ENCODE assay signal across 14 cellular contexts in the genomic region with DNA sequence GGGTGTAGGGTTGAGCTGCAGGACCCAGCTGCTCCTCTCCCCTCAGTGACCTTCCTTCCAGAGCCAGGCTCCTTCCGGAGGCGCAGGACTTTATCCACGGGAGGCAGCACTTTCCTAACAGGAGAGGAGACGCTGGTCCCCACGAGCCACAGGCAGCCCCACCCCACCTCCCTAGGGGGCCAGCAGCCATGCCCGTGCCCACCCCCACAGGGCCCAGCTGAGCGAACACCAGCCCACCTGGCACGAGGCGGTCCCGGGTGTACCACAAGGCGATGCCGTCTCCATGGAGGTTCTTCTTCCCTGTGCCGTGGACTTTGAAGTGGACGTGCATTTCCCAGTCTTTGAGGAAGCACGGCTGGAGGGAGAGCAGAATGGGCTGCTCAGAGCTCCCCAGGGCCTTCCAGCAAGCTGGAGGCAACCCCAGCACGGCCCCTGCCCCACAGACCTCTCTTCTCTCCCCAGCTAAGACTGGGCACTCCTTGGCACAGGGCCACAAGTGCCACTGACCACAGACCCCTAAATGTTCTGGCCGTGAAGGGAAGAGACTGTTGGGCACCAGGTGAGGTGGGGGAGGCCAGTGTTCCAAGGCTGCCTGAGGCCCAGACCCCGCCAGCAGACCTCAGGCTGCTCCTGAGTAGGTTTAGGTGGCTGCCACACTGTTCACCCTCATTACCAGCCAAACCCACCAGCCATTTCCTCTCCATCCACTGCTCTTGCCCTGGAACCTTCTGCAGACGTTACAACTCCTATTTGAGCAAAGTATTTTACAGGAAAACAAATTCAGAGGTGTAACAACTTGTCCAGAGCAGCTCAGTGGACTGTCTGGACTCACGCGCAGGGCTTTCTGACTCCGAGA.
"Had no signal": no experiment of that assay in that cellular context is flagged by ENCODE, and none has a peak within 500 bp of the region (broad histone marks: within the 10 kb centered on the region; RNA-seq: fewer than 3 reads in every experiment).

No MANE protein-coding gene starts in this region.

- ATAC-seq: activated CD4-positive, alpha-beta T cell treated with anti-CD3 and anti-CD28 coated beads for 36 hours; foreskin keratinocyte; stimulated activated naive CD8-positive, alpha-beta T cell treated with anti-CD3 and anti-CD28 coated beads, Interleukin-15, Interleukin-2, amounts not matched to agents 100 U/mL and 50 U/mL, for 24 hours; T-cell had no signal

- H3K9me3 ChIP-seq: suprapubic skin had no signal

- H3K4me3 ChIP-seq: suprapubic skin had no signal

- H3K4me1 ChIP-seq: foreskin keratinocyte, suprapubic skin had no signal

- H3K9me3 Mint-ChIP-seq: activated naive CD8-positive, alpha-beta T cell treated with anti-CD3 and anti-CD28 coated beads for 36 hours; memory B cell; nephron; type B pancreatic cell had no signal

- H3K4me1 Mint-ChIP-seq: nephron had no signal

- H3K27me3 Mint-ChIP-seq: activated CD4-positive, alpha-beta T cell treated with anti-CD3 and anti-CD28 coated beads for 36 hours; activated naive CD8-positive, alpha-beta T cell treated with anti-CD3 and anti-CD28 coated beads for 36 hours; memory B cell; T-cell; type B pancreatic cell had no signal

- H3K27me3 ChIP-seq: foreskin keratinocyte, suprapubic skin had no signal

- DNase-seq: activated CD4-positive, alpha-beta T cell treated with anti-CD3 and anti-CD28 coated beads for 36 hours; activated effector memory CD4-positive, alpha-beta T cell treated with anti-CD3 and anti-CD28 coated beads, Interleukin-2, amount 50 U/mL, for 16 hours; activated naive CD8-positive, alpha-beta T cell treated with anti-CD3 and anti-CD28 coated beads for 36 hours; activated T-cell treated with anti-CD3 and anti-CD28 coated beads, Interleukin-2, amount 50 U/mL, for 1 hour; anterior cingulate cortex; foreskin keratinocyte; stimulated activated CD4-positive, alpha-beta T cell treated with anti-CD3 and anti-CD28 coated beads, Interleukin-2, amount 100 ng/mL, for 48 hours; stimulated activated naive CD8-positive, alpha-beta T cell treated with anti-CD3 and anti-CD28 coated beads, Interleukin-15, Interleukin-2, amounts not matched to agents 100 U/mL and 50 U/mL, for 24 hours; T-cell; T1000 had no signal

- H3K4me3 Mint-ChIP-seq: activated CD4-positive, alpha-beta T cell treated with anti-CD3 and anti-CD28 coated beads for 36 hours; activated naive CD8-positive, alpha-beta T cell treated with anti-CD3 and anti-CD28 coated beads for 36 hours; memory B cell; nephron; T-cell; type B pancreatic cell had no signal

- H3K27ac ChIP-seq: foreskin keratinocyte, suprapubic skin had no signal

- H3K27ac Mint-ChIP-seq: activated naive CD8-positive, alpha-beta T cell treated with anti-CD3 and anti-CD28 coated beads for 36 hours; memory B cell; nephron; type B pancreatic cell had no signal
